ENCODE assay signal across 13 cellular contexts in genomic region chr18:55419132-55419938, GRCh38.
A peak's percentile ranks its signal among the peaks of the same experiment; 100 is the strongest.
DNase-seq lines count a peak whose midpoint lies in the region; ATAC-seq and TF ChIP-seq lines count a peak whose summit lies in the region.
"Had no signal": no experiment of that assay in that cellular context is flagged by ENCODE, and none has a peak within 500 bp of the region (broad histone marks: within the 10 kb centered on the region; RNA-seq: fewer than 3 reads in every experiment).

No MANE protein-coding gene starts in this region.

- no peaks in the 10 kb centered on the region for H3K36me3 ChIP-seq in BE2C
- H3K36me3 ChIP-seq in endodermal cell (ENCODE audit: control insufficient read depth, insufficient read depth, low read length): no peaks in the 10 kb centered on the region
- H3K36me3 ChIP-seq in osteoblast (ENCODE audit: insufficient read depth, low read length): no peaks in the 10 kb centered on the region

- H3K27ac Mint-ChIP-seq in endodermal cell: peak overlapping the region; percentile 67
- H3K27ac Mint-ChIP-seq: activated naive CD8-positive, alpha-beta T cell had no signal

- H4K20me1 ChIP-seq in osteoblast (ENCODE audit: insufficient read depth, low read length): no peaks in the 10 kb centered on the region

- H3K79me2 ChIP-seq in osteoblast (ENCODE audit: insufficient read depth, low read length): peaks cover 64% of the 10 kb centered on the region

- peaks cover 50% of the 10 kb centered on the region for H3K4me1 Mint-ChIP-seq in endodermal cell

- peak overlapping the region; percentile 83 for H3K4me2 ChIP-seq in osteoblast (ENCODE audit: insufficient read depth, low read length)

- H3K27ac ChIP-seq in endodermal cell (ENCODE audit: low read depth, low read length) (peak overlapping the region; percentile 31), osteoblast (ENCODE audit: low read depth, low read length) (peak overlapping the region; percentile 88)

- no peaks in the 10 kb centered on the region for H3K36me3 Mint-ChIP-seq in endodermal cell (ENCODE audit: low read depth)
- H3K36me3 Mint-ChIP-seq: activated naive CD8-positive, alpha-beta T cell; CD14-positive monocyte; natural killer cell treated with Interleukin-12 subunit alpha and Interleukin-12 subunit beta and Interleukin-15 and Interleukin-18, amount 100 ng/mL, for 72 hours had no signal

- ATAC-seq in GM21360 (IDR thresholded peaks at IDR 0.05; ENCODE audit: unreplicated experiment) (no peak), HG03139 (IDR thresholded peaks at IDR 0.05; ENCODE audit: unreplicated experiment) (no peak)
- ATAC-seq: natural killer cell treated with Interleukin-12 subunit alpha and Interleukin-12 subunit beta and Interleukin-15 and Interleukin-18, amount 100 ng/mL, for 72 hours had no signal

- H3K9me3 Mint-ChIP-seq in endodermal cell: no peaks in the 10 kb centered on the region
- H3K9me3 Mint-ChIP-seq: CD14-positive monocyte; natural killer cell treated with Interleukin-12 subunit alpha and Interleukin-12 subunit beta and Interleukin-15 and Interleukin-18, amount 100 ng/mL, for 72 hours had no signal

- peak overlapping the region; percentile 21 for H3K4me3 Mint-ChIP-seq in endodermal cell
- H3K4me3 Mint-ChIP-seq: natural killer cell treated with Interleukin-12 subunit alpha and Interleukin-12 subunit beta and Interleukin-15 and Interleukin-18, amount 100 ng/mL, for 72 hours had no signal

- no peak overlapping the region for H2AFZ ChIP-seq in osteoblast (ENCODE audit: low read length)

- H3K27me3 ChIP-seq in BE2C (no peaks in the 10 kb centered on the region), endodermal cell (ENCODE audit: control insufficient read depth, insufficient read depth, low read length, poor library complexity, severe bottlenecking) (no peaks in the 10 kb centered on the region), osteoblast (ENCODE audit: insufficient read depth, low read length) (no peaks in the 10 kb centered on the region)

- H3K4me1 ChIP-seq in BE2C (peaks cover 17% of the 10 kb centered on the region), endodermal cell (ENCODE audit: control insufficient read depth, insufficient read depth, low read length) (peaks cover 3% of the 10 kb centered on the region), osteoblast (ENCODE audit: insufficient read depth, low read length) (peaks cover 29% of the 10 kb centered on the region)

- DNase-seq in BE2C (no peak), NCI-H446 treated with DMSO at 0.1 percent for 48 hours (lab: John Stamatoyannopoulos, UW) (peak; percentile 21), endodermal cell (no peak), osteoblast (ENCODE audit: insufficient read length, low spot score, missing footprints) (no peak), HuH-7 (ENCODE audit: low spot score) (no peak)
- no peak for DNase-seq in activated CD4-positive, alpha-beta T cell treated with anti-CD3 and anti-CD28 coated beads, Interleukin-2, amount 50 U/mL, for 1 hour
- DNase-seq: activated CD4-positive, CD25-positive, alpha-beta regulatory T cell treated with anti-CD3 and anti-CD28 coated beads, Interleukin-2, amount 50 U/mL, for 72 hours; RPMI8226 had no signal

- no peak for TF ChIP-seq CTCF in BE2C (IDR thresholded peaks at IDR 0.05; ENCODE audit: low read depth, low read length)
- no peak for TF ChIP-seq CTCF in endodermal cell (conservative IDR thresholded peaks at IDR 0.05)
- TF ChIP-seq CTCF in osteoblast (IDR thresholded peaks at IDR 0.05; ENCODE audit: extremely low read depth, low read depth, low read length): no peak

- H3K4me3 ChIP-seq in BE2C (ENCODE audit: low read depth, low read length) (peak overlapping the region; percentile 52), endodermal cell (ENCODE audit: low read length) (peak overlapping the region; percentile 43), osteoblast (ENCODE audit: insufficient read depth, low read length) (peak overlapping the region; percentile 70)

- H3K9me3 ChIP-seq in BE2C (no peaks in the 10 kb centered on the region), endodermal cell (ENCODE audit: control insufficient read depth, low read length) (no peaks in the 10 kb centered on the region), osteoblast (ENCODE audit: low read depth, low read length) (no peaks in the 10 kb centered on the region)

- whole genome bisulfite sequencing in endodermal cell (ENCODE audit: insufficient coverage in 1 of 2, insufficient read length in 1 of 2), 2 experiments: 40 to 43% methylated on average over 2 to 4 of the region's 5 CpGs

- no peaks in the 10 kb centered on the region for H3K27me3 Mint-ChIP-seq in endodermal cell (ENCODE audit: insufficient read depth)

- H3K9ac ChIP-seq in endodermal cell (ENCODE audit: extremely low read depth, low read length, poor library complexity, severe bottlenecking): no peak overlapping the region
